In the genomic region with DNA sequence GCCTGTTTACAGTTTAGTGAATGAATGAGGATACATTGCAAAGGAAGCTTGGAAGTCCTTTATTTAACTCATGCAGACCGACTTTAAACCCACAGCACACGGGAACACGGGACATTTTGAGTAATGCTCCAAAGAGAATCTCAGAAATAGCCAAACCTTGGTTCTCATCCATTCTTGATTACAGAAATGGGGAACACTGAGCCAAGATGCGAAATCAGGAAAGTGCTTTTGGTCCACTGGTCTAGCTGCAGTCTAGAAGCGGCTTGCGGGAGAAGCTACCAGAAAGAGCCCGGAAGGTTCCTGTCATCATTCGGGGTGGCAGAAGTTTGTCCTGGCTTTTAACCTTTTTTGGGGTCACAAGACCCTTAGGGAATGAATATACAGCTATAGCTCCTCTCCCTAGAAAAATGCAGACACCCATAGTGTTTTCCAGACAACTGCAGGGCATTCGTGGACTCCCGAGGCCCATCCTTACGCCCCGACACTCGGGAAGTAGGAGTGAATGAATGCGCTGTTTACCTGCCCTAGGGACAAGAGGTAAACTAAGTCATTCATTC, we compare ENCODE assay signal across 9 cellular contexts. TPM values are rescaled to one million over a fixed set of nuclear protein-coding genes. Genes with fewer than 3 reads are reported as not detected.
DNase-seq lines count a peak whose midpoint lies in the region; ATAC-seq, FAIRE-seq and TF ChIP-seq lines count a peak whose summit lies in the region.
"Had no signal": no experiment of that assay in that cellular context is flagged by ENCODE, and none has a peak within 500 bp of the region (broad histone marks: within the 10 kb centered on the region; RNA-seq: fewer than 3 reads in every experiment).

No MANE protein-coding gene starts in this region.

- TF ChIP-seq RAD21 in HepG2 (CRISPR knock-in tag; IDR thresholded peaks at IDR 0.05) = no peak

- POLR2A ChIA-PET in HepG2 (lab: Yijun Ruan, JAX) = interaction anchor here (0.6 to 3.1 kb wide), 7 partner anchors 8 to 85 kb away, joined by 3 to 12 read pairs (median 7); a partner anchor contains a TSS

- TF ChIP-seq POLR2A in adrenal gland (IDR thresholded peaks at IDR 0.05) = no peak
- no peak for TF ChIP-seq POLR2A in HepG2 (IDR thresholded peaks at IDR 0.05; ENCODE audit: insufficient read depth in 1 of 2, low read depth in 2 of 2, low read length in 2 of 2)

- H3K36me3 Mint-ChIP-seq in activated T-cell treated with anti-CD3 and anti-CD28 coated beads, Interleukin-2, amount 50 U/mL, for 24 hours (ENCODE audit: low read depth) = peaks cover 31% of the 10 kb centered on the region

- H3K4me1 Mint-ChIP-seq in activated T-cell treated with anti-CD3 and anti-CD28 coated beads, Interleukin-2, amount 50 U/mL, for 24 hours (ENCODE audit: low read depth) = peaks cover 40% of the 10 kb centered on the region

- CTCF ChIA-PET in HepG2 (lab: Yijun Ruan, JAX; ENCODE audit: low intra/inter-chr PET ratio, low total read pairs) = no interaction called here

- H3K27me3 ChIP-seq in adrenal gland (no peaks in the 10 kb centered on the region), HepG2 (ENCODE audit: control insufficient read depth in 1 of 2, insufficient read depth in 2 of 2, low read length in 2 of 2) (no peaks in the 10 kb centered on the region), thymus (ENCODE audit: control insufficient read depth, insufficient read depth) (no peaks in the 10 kb centered on the region)

- peak overlapping the region; percentile 88 for H3K9ac ChIP-seq in HepG2 (ENCODE audit: insufficient read depth, low read depth, low read length)

- peak overlapping the region; percentile 96 for H3K4me3 Mint-ChIP-seq in activated T-cell treated with anti-CD3 and anti-CD28 coated beads, Interleukin-2, amount 50 U/mL, for 24 hours

- H3K9me3 Mint-ChIP-seq in activated T-cell treated with anti-CD3 and anti-CD28 coated beads, Interleukin-2, amount 50 U/mL, for 24 hours = no peaks in the 10 kb centered on the region

- H3K9me3 ChIP-seq in adrenal gland (replicated peaks in 1 of 3) (no peaks in the 10 kb centered on the region), HepG2 (ENCODE audit: low read length) (no peaks in the 10 kb centered on the region), thymus (ENCODE audit: control insufficient read depth) (no peaks in the 10 kb centered on the region)

- no peak for DNase-seq in activated T-cell treated with anti-CD3 and anti-CD28 coated beads, Interleukin-2, amount 50 U/mL, for 24 hours
- DNase-seq in activated T-cell treated with anti-CD3 and anti-CD28 coated beads for 4 hours = no peak
- DNase-seq in adrenal gland = peak in 1 of 7 donors; percentile 19
- DNase-seq in HepG2 (ENCODE audit: low spot score) = no peak
- no peak for DNase-seq in left colon
- no peak for DNase-seq in cerebellum (ENCODE audit: low spot score)

- H3K4me1 ChIP-seq in adrenal gland (replicated peaks in 1 of 2) (peaks cover 9 to 27% of the 10 kb centered on the region in 2 donors), HepG2 (ENCODE audit: insufficient read depth, low read length) (peaks cover 87% of the 10 kb centered on the region), thymus (ENCODE audit: control insufficient read depth, insufficient read depth, low read length) (peaks cover 11% of the 10 kb centered on the region)

- peaks cover 43% of the 10 kb centered on the region for H3K79me2 ChIP-seq in HepG2 (ENCODE audit: insufficient read depth, low read length)

- no peak for FAIRE-seq in HepG2 (lab: Jason Lieb, UNC)
- FAIRE-seq: G401.6 had no signal

- WGBS in adrenal gland, 4 donors = 43 to 59% (median 45%) methylated on average over 11 to 14 of the region's 14 CpGs
- 71% methylated on average over 11 of the region's 14 CpGs for WGBS in HepG2 (ENCODE audit: low lambda C conversion rate)
- 56% methylated on average over 14 of the region's 14 CpGs for WGBS in thymus

- H2AFZ ChIP-seq in HepG2 (ENCODE audit: low read length) = no peak overlapping the region

- peak overlapping the region; percentile 38 to 99 (median 67) for H3K4me3 ChIP-seq in adrenal gland
- peak overlapping the region; percentile 75 to 90 (median 89); a peak in 5 of 6 replicates for H3K4me3 ChIP-seq in HepG2 (replicated peaks in 1 of 3; ENCODE audit: insufficient read depth in 1 of 3, low read depth in 2 of 3, low read length in 3 of 3)
- peak overlapping the region; percentile 92 for H3K4me3 ChIP-seq in thymus (ENCODE audit: low read length)

- BruUV-seq in HepG2 (replicated peaks; lab: Mats Ljungman, UMichigan) = TSS peak; percentile 97

- ATAC-seq in HepG2 (no peak), left colon (no peak), GM18517 (IDR thresholded peaks at IDR 0.05; ENCODE audit: unreplicated experiment) (no peak)

- TF ChIP-seq EP300 in HepG2 (IDR thresholded peaks at IDR 0.05; ENCODE audit: low read depth in 2 of 2, low read length in 2 of 2) = no peak
- no peak for TF ChIP-seq EP300 in HepG2 (CRISPR knock-in tag; IDR thresholded peaks at IDR 0.05; ENCODE audit: borderline replicate concordance)

- in situ Hi-C loops in HepG2 (cut with HindIII; ENCODE audit: extremely low pct_ligation_motif_present, low pct_unique_long_range_greater_than_20kb) = no loop called here

- H3K4me2 ChIP-seq in HepG2 (ENCODE audit: low read depth, low read length) = peak overlapping the region; percentile 96

- intact Hi-C loops in adrenal gland (cut with DNase I) (no loop called here), HepG2 (cut with micrococcal nuclease; ENCODE audit: unreplicated experiment) (no loop called here), left colon (cut with DNase I, micrococcal nuclease) (no loop called here)

- peaks cover 31% of the 10 kb centered on the region for H4K20me1 ChIP-seq in HepG2 (ENCODE audit: insufficient read depth, low read length)

- no peaks in the 10 kb centered on the region for H3K27me3 Mint-ChIP-seq in activated T-cell treated with anti-CD3 and anti-CD28 coated beads, Interleukin-2, amount 50 U/mL, for 24 hours

- H3K27ac Mint-ChIP-seq in activated T-cell treated with anti-CD3 and anti-CD28 coated beads, Interleukin-2, amount 50 U/mL, for 24 hours = peak overlapping the region; percentile 77

- peak overlapping the region; percentile 26 to 96 (median 84) for H3K27ac ChIP-seq in adrenal gland
- peak overlapping the region; percentile 82 for H3K27ac ChIP-seq in HepG2 (ENCODE audit: extremely low read length, insufficient read depth, low read length)
- H3K27ac ChIP-seq in thymus (ENCODE audit: low read depth) = peak overlapping the region; percentile 58

- peak in 1 of 6 experiments; percentile 2 for TF ChIP-seq CTCF in adrenal gland (IDR thresholded peaks at IDR 0.05)
- TF ChIP-seq CTCF in HepG2 (CRISPR knock-in tag; IDR thresholded peaks at IDR 0.05) = no peak

- H3K36me3 ChIP-seq in adrenal gland (replicated peaks in 1 of 2) (no peaks in the 10 kb centered on the region), HepG2 (replicated peaks in 1 of 2; ENCODE audit: control insufficient read depth in 1 of 2, insufficient read depth in 2 of 2, low read length in 2 of 2) (peaks cover 2 to 6% of the 10 kb centered on the region in 2 experiments; a peak in 2 of 5 replicates), thymus (ENCODE audit: control insufficient read depth, insufficient read depth) (no peaks in the 10 kb centered on the region)

TF ChIP-seq in HepG2, 621 proteins besides CTCF, POLR2A, EP300 and RAD21 (continues in another document):
- TF ChIP-seq SMAD3 (CRISPR knock-in tag; IDR thresholded peaks at IDR 0.05) = 0 out of 2 replicates have a peak, but pooled peaks have one; percentile 38
- TF ChIP-seq ZNF543 (CRISPR knock-in tag; IDR thresholded peaks at IDR 0.05) = peak; percentile 63; the same call in 1 of the 2 replicates
- 0 out of 2 replicates have a peak, but pooled peaks have one; percentile 16 for TF ChIP-seq ZNF558 (CRISPR knock-in tag; IDR thresholded peaks at IDR 0.05; ENCODE audit: borderline replicate concordance)
- TF ChIP-seq MIER2 (CRISPR knock-in tag; IDR thresholded peaks at IDR 0.05) = no peak

RNA-seq across cellular contexts. Expression of a gene that starts 0.5 kb away (rescaled TPM):
- total RNA-seq in adrenal gland (10 to 100 TPM; 12.9 to 24.0 (median 20.5) TPM), HepG2 (2016; rRNA removed; fragmentation: Illumina TruSeq; extraction: Trizol) (42.1 and 59.1 TPM in 2 replicates), left colon (10 to 100 TPM; 41.2 to 46.7 TPM), cerebellum (45.4 TPM)
- polyA plus RNA-seq in adrenal gland (10 to 100 TPM in 2 of 3 donors, 1 to 10 TPM in 1; 8.8 to 23.3 (median 14.0) TPM), HepG2 (2011; rRNA removed) (105 and 108 TPM in 2 replicates), thymus (21.0 TPM)
- total RNA-seq in HepG2 (2016; cell fraction: cytosol; rRNA removed; fragmentation: Illumina TruSeq; extraction: Trizol; ENCODE audit: low read depth) = 32.4 and 35.6 TPM in 2 replicates
- total RNA-seq in HepG2 (2016; cell fraction: insoluble cytoplasmic fraction; rRNA removed; fragmentation: Illumina TruSeq; extraction: Trizol) = 41.0 and 60.9 TPM in 2 replicates
- total RNA-seq in HepG2 (2016; cell fraction: membrane; rRNA removed; fragmentation: Illumina TruSeq; extraction: Trizol) = 29.2 and 32.9 TPM in 2 replicates
- 66.4 and 75.5 TPM in 2 replicates for total RNA-seq in HepG2 (2016; cell fraction: nucleus; rRNA removed; fragmentation: Illumina TruSeq; extraction: Trizol)
- polyA plus RNA-seq in HepG2 (2011; cell fraction: cytosol; rRNA removed) = 53.2 and 89.4 TPM in 2 replicates
- polyA plus RNA-seq in HepG2 (2011; cell fraction: nucleus; rRNA removed) = 65.7 and 85.9 TPM in 2 replicates
- polyA plus RNA-seq in HepG2 (2012) = 99.1 and 106 TPM in 2 replicates
- 2.2 and 2.6 TPM in 2 replicates for polyA plus RNA-seq in HepG2 (2016; cell fraction: cytosol; fragmentation: Illumina TruSeq; extraction: Trizol; ENCODE audit: low read depth)
- polyA plus RNA-seq in HepG2 (2016; cell fraction: insoluble cytoplasmic fraction; fragmentation: Illumina TruSeq; extraction: Trizol; ENCODE audit: low read depth) = 31.8 and 32.9 TPM in 2 replicates
- polyA plus RNA-seq in HepG2 (2016; cell fraction: membrane; fragmentation: Illumina TruSeq; extraction: Trizol; ENCODE audit: low read depth) = 8.5 and 9.3 TPM in 2 replicates
- polyA plus RNA-seq in HepG2 (2016; cell fraction: nucleus; fragmentation: Illumina TruSeq; extraction: Trizol; ENCODE audit: insufficient read depth, low read depth) = 140 and 144 TPM in 2 replicates
- polyA minus RNA-seq in HepG2 (2011; rRNA and poly(A)+ RNA removed; ENCODE audit: low replicate concordance) = 13.5 and 115 TPM in 2 replicates
- 82.7 and 108 TPM in 2 replicates for polyA minus RNA-seq in HepG2 (2011; cell fraction: cytosol; rRNA and poly(A)+ RNA removed)
- 78.4 and 93.9 TPM in 2 replicates for polyA minus RNA-seq in HepG2 (2011; cell fraction: nucleus; rRNA and poly(A)+ RNA removed)
